In the genomic region with DNA sequence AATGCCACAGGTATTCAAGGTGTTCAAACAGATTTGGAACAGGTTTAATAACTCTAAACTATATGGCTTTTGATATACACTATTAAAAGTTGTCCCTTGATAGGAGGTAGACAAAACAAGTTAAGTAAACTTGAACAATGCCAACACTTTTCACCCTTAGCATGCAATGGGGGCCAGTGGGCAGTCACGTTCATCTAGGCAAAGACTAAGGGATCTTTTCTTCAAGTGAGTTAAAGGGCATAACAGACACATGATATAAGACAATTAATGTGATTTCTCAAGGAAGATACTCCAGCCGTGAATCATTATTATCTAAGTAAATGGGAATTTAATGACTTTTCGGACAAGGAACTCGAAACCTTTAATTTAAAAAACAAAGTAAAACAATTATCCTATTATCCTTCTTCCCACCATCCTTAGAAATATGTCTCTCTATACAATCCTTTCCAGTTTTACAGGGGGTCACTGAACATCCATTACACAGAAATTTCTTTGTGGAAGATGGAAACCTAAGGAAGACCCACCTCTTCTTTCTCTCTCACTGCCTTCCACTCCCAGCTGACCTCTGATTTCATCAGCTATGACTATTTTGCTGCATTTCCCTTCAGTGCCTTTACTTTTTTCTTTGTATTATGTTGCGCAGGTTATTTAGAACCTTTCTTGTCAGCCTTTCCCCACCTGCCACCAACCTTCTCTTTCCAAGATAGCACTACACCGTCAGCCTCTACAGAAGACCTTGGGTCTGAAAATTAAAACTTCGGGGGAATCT, we compare ENCODE assay signal across 1 cellular context.
TF ChIP-seq lines count a peak whose summit lies in the region.

No MANE protein-coding gene starts in this region.

TF ChIP-seq in HepG2, 621 proteins besides CTCF, POLR2A, EP300 and RAD21:
- TF ChIP-seq CHD4 (IDR thresholded peaks at IDR 0.05; ENCODE audit: borderline replicate concordance, low read length) (no peak), RXRA (CRISPR knock-in tag; IDR thresholded peaks at IDR 0.05) (no peak), TRIM24 (CRISPR knock-in tag; IDR thresholded peaks at IDR 0.05) (no peak), ZNF883 (CRISPR knock-in tag; IDR thresholded peaks at IDR 0.05; ENCODE audit: not compliant biosample characterization) (no peak), PATZ1 (CRISPR knock-in tag; IDR thresholded peaks at IDR 0.05) (peak; percentile 21; the same call in 1 of the 2 replicates), MEIS1 (CRISPR knock-in tag; IDR thresholded peaks at IDR 0.05; ENCODE audit: borderline replicate concordance) (no peak), POGZ (CRISPR knock-in tag; IDR thresholded peaks at IDR 0.05) (no peak), CEBPG (CRISPR knock-in tag; IDR thresholded peaks at IDR 0.05) (peak; percentile 65; the same call in 1 of the 2 replicates), YEATS4 (CRISPR knock-in tag; IDR thresholded peaks at IDR 0.05; ENCODE audit: borderline replicate concordance) (peak; percentile 17; the same call in 1 of the 2 replicates), RBFOX2 (IDR thresholded peaks at IDR 0.05; ENCODE audit: low read depth, low read length) (peak; percentile 19; the same call in 1 of the 2 replicates), ZNF660 (CRISPR knock-in tag; IDR thresholded peaks at IDR 0.05; ENCODE audit: borderline replicate concordance, low read depth) (no peak), ZBTB1 (CRISPR knock-in tag; IDR thresholded peaks at IDR 0.05; ENCODE audit: borderline replicate concordance) (no peak), ZNF567 (CRISPR knock-in tag; IDR thresholded peaks at IDR 0.05; ENCODE audit: borderline replicate concordance) (no peak), NFATC3 (CRISPR knock-in tag; IDR thresholded peaks at IDR 0.05) (no peak), ZNF788 (CRISPR knock-in tag; IDR thresholded peaks at IDR 0.05; ENCODE audit: borderline replicate concordance) (no peak), ZNF101 (CRISPR knock-in tag; IDR thresholded peaks at IDR 0.05; ENCODE audit: borderline replicate concordance, low read depth) (no peak), FOSL2 (CRISPR knock-in tag; IDR thresholded peaks at IDR 0.05) (peak; percentile 5; the same call in 1 of the 2 replicates), SOX6 (IDR thresholded peaks at IDR 0.05) (no peak), SOX6 (CRISPR knock-in tag; IDR thresholded peaks at IDR 0.05) (0 out of 2 replicates have a peak, but pooled peaks have one; percentile 13), SSRP1 (CRISPR knock-in tag; IDR thresholded peaks at IDR 0.05) (0 out of 2 replicates have a peak, but pooled peaks have one; percentile 30), ERF (CRISPR knock-in tag; IDR thresholded peaks at IDR 0.05) (0 out of 2 replicates have a peak, but pooled peaks have one; percentile 6)
- TF ChIP-seq, protein P1, sequence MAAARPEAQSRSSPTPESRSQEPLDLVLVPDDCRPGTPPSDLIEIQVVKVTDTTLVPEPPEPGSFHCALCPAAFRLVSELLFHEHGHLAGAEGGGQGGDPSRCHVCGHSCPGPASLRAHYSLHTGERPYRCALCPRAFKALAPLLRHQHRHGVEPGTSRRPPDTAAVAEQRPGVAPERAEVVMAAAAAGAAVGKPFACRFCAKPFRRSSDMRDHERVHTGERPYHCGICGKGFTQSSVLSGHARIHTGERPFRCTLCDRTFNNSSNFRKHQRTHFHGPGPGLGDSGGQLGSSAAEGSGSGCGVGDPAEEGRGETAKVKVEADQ (CRISPR knock-in tag; IDR thresholded peaks at IDR 0.05; ENCODE audit: borderline replicate concordance): no peak
- TF ChIP-seq, protein P2, sequence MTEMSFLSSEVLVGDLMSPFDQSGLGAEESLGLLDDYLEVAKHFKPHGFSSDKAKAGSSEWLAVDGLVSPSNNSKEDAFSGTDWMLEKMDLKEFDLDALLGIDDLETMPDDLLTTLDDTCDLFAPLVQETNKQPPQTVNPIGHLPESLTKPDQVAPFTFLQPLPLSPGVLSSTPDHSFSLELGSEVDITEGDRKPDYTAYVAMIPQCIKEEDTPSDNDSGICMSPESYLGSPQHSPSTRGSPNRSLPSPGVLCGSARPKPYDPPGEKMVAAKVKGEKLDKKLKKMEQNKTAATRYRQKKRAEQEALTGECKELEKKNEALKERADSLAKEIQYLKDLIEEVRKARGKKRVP (CRISPR knock-in tag; IDR thresholded peaks at IDR 0.05): peak in 1 of 2 experiments; percentile 83; a peak in 2 of 4 replicates
- TF ChIP-seq, protein P3, sequence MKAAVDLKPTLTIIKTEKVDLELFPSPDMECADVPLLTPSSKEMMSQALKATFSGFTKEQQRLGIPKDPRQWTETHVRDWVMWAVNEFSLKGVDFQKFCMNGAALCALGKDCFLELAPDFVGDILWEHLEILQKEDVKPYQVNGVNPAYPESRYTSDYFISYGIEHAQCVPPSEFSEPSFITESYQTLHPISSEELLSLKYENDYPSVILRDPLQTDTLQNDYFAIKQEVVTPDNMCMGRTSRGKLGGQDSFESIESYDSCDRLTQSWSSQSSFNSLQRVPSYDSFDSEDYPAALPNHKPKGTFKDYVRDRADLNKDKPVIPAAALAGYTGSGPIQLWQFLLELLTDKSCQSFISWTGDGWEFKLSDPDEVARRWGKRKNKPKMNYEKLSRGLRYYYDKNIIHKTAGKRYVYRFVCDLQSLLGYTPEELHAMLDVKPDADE (CRISPR knock-in tag; IDR thresholded peaks at IDR 0.05): no peak
- TF ChIP-seq, protein P4, sequence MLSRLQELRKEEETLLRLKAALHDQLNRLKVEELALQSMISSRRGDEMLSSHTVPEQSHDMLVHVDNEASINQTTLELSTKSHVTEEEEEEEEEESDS (CRISPR knock-in tag; IDR thresholded peaks at IDR 0.05; ENCODE audit: borderline replicate concordance): no peak
- TF ChIP-seq, protein P5, sequence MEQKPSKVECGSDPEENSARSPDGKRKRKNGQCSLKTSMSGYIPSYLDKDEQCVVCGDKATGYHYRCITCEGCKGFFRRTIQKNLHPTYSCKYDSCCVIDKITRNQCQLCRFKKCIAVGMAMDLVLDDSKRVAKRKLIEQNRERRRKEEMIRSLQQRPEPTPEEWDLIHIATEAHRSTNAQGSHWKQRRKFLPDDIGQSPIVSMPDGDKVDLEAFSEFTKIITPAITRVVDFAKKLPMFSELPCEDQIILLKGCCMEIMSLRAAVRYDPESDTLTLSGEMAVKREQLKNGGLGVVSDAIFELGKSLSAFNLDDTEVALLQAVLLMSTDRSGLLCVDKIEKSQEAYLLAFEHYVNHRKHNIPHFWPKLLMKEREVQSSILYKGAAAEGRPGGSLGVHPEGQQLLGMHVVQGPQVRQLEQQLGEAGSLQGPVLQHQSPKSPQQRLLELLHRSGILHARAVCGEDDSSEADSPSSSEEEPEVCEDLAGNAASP (CRISPR knock-in tag; IDR thresholded peaks at IDR 0.05; ENCODE audit: borderline replicate concordance): 0 out of 2 replicates have a peak, but pooled peaks have one; percentile 16
TF ChIP-seq in HepG2: peak in this region for 10.
